ENCODE assay signal across 17 cellular contexts in the genomic region with DNA sequence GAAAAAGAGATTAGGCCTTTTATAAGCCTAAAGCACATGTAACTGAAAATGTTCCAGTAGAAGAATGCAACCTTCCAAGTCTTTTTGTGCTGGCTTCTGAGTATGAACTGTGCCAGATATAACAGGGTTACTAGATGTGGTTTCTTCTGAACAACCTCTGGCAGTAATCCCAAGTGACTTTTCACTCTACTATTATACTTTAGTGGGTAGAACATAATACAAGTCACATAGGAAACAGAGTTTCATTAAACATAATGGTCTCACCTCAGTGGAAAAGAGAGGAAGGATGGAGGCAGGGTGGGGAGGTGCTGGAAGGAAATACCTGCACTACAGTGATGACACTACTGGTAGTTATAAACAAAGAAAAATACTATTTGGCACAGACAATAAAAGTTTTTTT.
DNase-seq lines count a peak whose midpoint lies in the region; ATAC-seq lines count a peak whose summit lies in the region.
"Had no signal": no experiment of that assay in that cellular context is flagged by ENCODE, and none has a peak within 500 bp of the region (broad histone marks: within the 10 kb centered on the region; RNA-seq: fewer than 3 reads in every experiment).

No MANE protein-coding gene starts in this region.

- ATAC-seq in GM19397 (IDR thresholded peaks at IDR 0.05; ENCODE audit: unreplicated experiment) = no peak
- ATAC-seq: K562, WTC11 had no signal

- in situ Hi-C loops in HAP-1 (cut with MboI; ENCODE audit: low sequenced_read_pairs) = no loop called here

- H3K36me3 ChIP-seq in BLaER1 = no peaks in the 10 kb centered on the region
- H3K36me3 ChIP-seq in HAP-1 (replicated peaks) = no peaks in the 10 kb centered on the region

- H3K27me3 ChIP-seq in BLaER1 (no peaks in the 10 kb centered on the region), HAP-1 (ENCODE audit: low read depth) (no peaks in the 10 kb centered on the region)
- H3K27me3 ChIP-seq: spleen had no signal

- peak overlapping the region; percentile 35 for H3K4me2 ChIP-seq in BLaER1

- no peak overlapping the region for H3K27ac ChIP-seq in BLaER1

- H3K9me3 ChIP-seq in BLaER1 (no peaks in the 10 kb centered on the region), HAP-1 (no peaks in the 10 kb centered on the region)
- H3K9me3 ChIP-seq: spleen had no signal

- peaks cover 40% of the 10 kb centered on the region for H4K20me1 ChIP-seq in BLaER1

- peaks cover 23% of the 10 kb centered on the region for H3K4me1 ChIP-seq in BLaER1
- no peaks in the 10 kb centered on the region for H3K4me1 ChIP-seq in HAP-1

- no peak overlapping the region for H3K4me3 ChIP-seq in BLaER1
- no peak overlapping the region for H3K4me3 ChIP-seq in HAP-1
- H3K4me3 ChIP-seq: K562, spleen had no signal

- peak; percentile 7 for DNase-seq in RPMI7951 (ENCODE audit: low read depth)
- DNase-seq in fibroblast of gingiva (ENCODE audit: low read depth) = peak; percentile 67
- peak; percentile 27 for DNase-seq in non-pigmented ciliary epithelial cell (ENCODE audit: low read depth)
- DNase-seq in NCI-H82 (lab: John Stamatoyannopoulos, UW) = no peak
- no peak for DNase-seq in HAP-1 (ENCODE audit: low spot score in 2 of 2)
- DNase-seq in T-helper 2 cell = no peak
- DNase-seq: activated gamma-delta T cell; endodermal cell; islet precursor cell; NCI-H510A; occipital lobe; spleen; stimulated activated naive CD4-positive, alpha-beta T cell treated with Interleukin-2 at 50 U/mL for 16 hours had no signal

- H3K9ac ChIP-seq in BLaER1 = no peak overlapping the region

Comparison
In these comparisons a context has a peak if more than half of its experiments do, and no peak if none do; other contexts are left out.
1. DNase-seq: peak in RPMI7951 (single experiment), fibroblast of gingiva (single experiment) and non-pigmented ciliary epithelial cell (single experiment); none in NCI-H82 (single experiment), HAP-1 (0 of 2) and T-helper 2 cell (0 of 5).